In genomic region chr6:142146828-142147662, GRCh38 we compare ENCODE assay signal across 8 cellular contexts. TPM values are rescaled to one million over a fixed set of nuclear protein-coding genes. Genes with fewer than 3 reads are reported as not detected.
DNase-seq lines count a peak whose midpoint lies in the region; ATAC-seq and TF ChIP-seq lines count a peak whose summit lies in the region.

Gene NMBR (minus strand): TSS chr6:142147122. CDS start chr6:142088658, 58,464 bp downstream.
Gene VTA1 (plus strand): TSS chr6:142147263. CDS start chr6:142147288, 25 bp downstream.

- H3K4me2 ChIP-seq in skeletal muscle satellite cell (ENCODE audit: low read length): peak within 1 kb of the TSS; percentile 88

- peaks cover 6% of the 10 kb centered on the region for H3K36me3 Mint-ChIP-seq in MCF 10A (ENCODE audit: insufficient read depth, unreplicated experiment)

- no peaks in the 10 kb centered on the region for H3K9me3 Mint-ChIP-seq in MCF 10A (ENCODE audit: unreplicated experiment)

- no peaks in the 10 kb centered on the region for H3K36me3 ChIP-seq in A673 (ENCODE audit: insufficient read depth, low read length, poor library complexity, severe bottlenecking)
- H3K36me3 ChIP-seq in iPS-15b (ENCODE audit: control insufficient read depth, insufficient read depth, low read length): no peaks in the 10 kb centered on the region
- no peaks in the 10 kb centered on the region for H3K36me3 ChIP-seq in skeletal muscle satellite cell (ENCODE audit: insufficient read depth, low read length)

- peaks cover 36% of the 10 kb centered on the region for H3K4me1 Mint-ChIP-seq in MCF 10A (ENCODE audit: insufficient read depth, unreplicated experiment)

- TF ChIP-seq POLR2A in GM18526 (IDR thresholded peaks at IDR 0.05; ENCODE audit: extremely low read depth, insufficient read length): peak; percentile 88

- peak within 1 kb of the TSS; percentile 60 for H3K27ac ChIP-seq in A673 (ENCODE audit: low read depth, low read length, poor library complexity, severe bottlenecking)

- CTCF ChIA-PET in A673 (lab: Charles Lee) (interaction anchor here (0.6 kb wide), 1 partner anchor 327 kb away, joined by 4 read pairs; no protein-coding TSS in a partner anchor), MCF 10A (lab: Yijun Ruan, JAX) (interaction anchor here (0.6 to 3.4 kb wide), 21 partner anchors 9 to 1468 kb away, joined by 3 to 30 read pairs (median 4); no protein-coding TSS in a partner anchor)

- peak; percentile 99 for DNase-seq in A673 (ENCODE audit: low spot score)
- DNase-seq in NCI-H2107 treated with DMSO at 0.1 percent for 48 hours (lab: John Stamatoyannopoulos, UW; ENCODE audit: unreplicated experiment): peak; percentile 94
- DNase-seq in UCSD-AML1 (lab: John Stamatoyannopoulos, UW; ENCODE audit: unreplicated experiment): peak; percentile 96
- DNase-seq in MCF 10A (ENCODE audit: unreplicated experiment): peak; percentile 98

- H3K27me3 ChIP-seq in A673 (replicated peaks; ENCODE audit: insufficient read depth, low read depth, low read length, poor library complexity) (no peaks in the 10 kb centered on the region), iPS-15b (ENCODE audit: control insufficient read depth, insufficient read depth, low read length) (no peaks in the 10 kb centered on the region), skeletal muscle satellite cell (ENCODE audit: control insufficient read depth, insufficient read depth, low read length) (no peaks in the 10 kb centered on the region)

- intact Hi-C loops in A673 (cut with micrococcal nuclease; ENCODE audit: unreplicated experiment): loop anchor here (1.0 kb wide), 1 partner anchor 60 kb away; no protein-coding TSS in a partner anchor
- intact Hi-C loops in MCF 10A (cut with micrococcal nuclease): loop anchor here (1.0 to 5.0 kb wide), 4 partner anchors 60 to 325 kb away; no protein-coding TSS in a partner anchor

- no peaks in the 10 kb centered on the region for H3K27me3 Mint-ChIP-seq in MCF 10A (ENCODE audit: insufficient read depth, unreplicated experiment)

- peak within 1 kb of the TSS; percentile 71 for H3K4me3 ChIP-seq in A673 (ENCODE audit: low read depth, low read length, poor library complexity, severe bottlenecking)
- peak within 1 kb of the TSS; percentile 92 for H3K4me3 ChIP-seq in iPS-15b (ENCODE audit: low read depth, low read length)
- peak within 1 kb of the TSS; percentile 92 for H3K4me3 ChIP-seq in skeletal muscle satellite cell (ENCODE audit: low read length)

- H3K9me3 ChIP-seq in A673 (ENCODE audit: low read depth, low read length, poor library complexity, severe bottlenecking): no peaks in the 10 kb centered on the region
- H3K9me3 ChIP-seq in iPS-15b (ENCODE audit: control insufficient read depth, insufficient read depth, low read length): no peaks in the 10 kb centered on the region
- H3K9me3 ChIP-seq in skeletal muscle satellite cell (replicated peaks; ENCODE audit: low read length): no peaks in the 10 kb centered on the region

- peak; percentile 96 for TF ChIP-seq CTCF in A673 (conservative IDR thresholded peaks at IDR 0.05; ENCODE audit: low read depth, low read length)
- TF ChIP-seq CTCF in MCF 10A (IDR thresholded peaks at IDR 0.05; ENCODE audit: unreplicated experiment): peak; percentile 87

- H3K27ac Mint-ChIP-seq in MCF 10A (ENCODE audit: low read depth, unreplicated experiment): peak within 1 kb of the TSS; percentile 92

- peak within 1 kb of the TSS; percentile 97 for H3K4me3 Mint-ChIP-seq in MCF 10A (ENCODE audit: unreplicated experiment)

- peak; percentile 100 for ATAC-seq in HG03066 (IDR thresholded peaks at IDR 0.05; ENCODE audit: low read depth, unreplicated experiment)

- H3K4me1 ChIP-seq in A673 (ENCODE audit: insufficient read depth, low read length, poor library complexity, severe bottlenecking) (peaks cover 5% of the 10 kb centered on the region), iPS-15b (ENCODE audit: control insufficient read depth, insufficient read depth, low read length) (peaks cover 5% of the 10 kb centered on the region), skeletal muscle satellite cell (ENCODE audit: control insufficient read depth, insufficient read depth, low read length) (peaks cover 19% of the 10 kb centered on the region)

- POLR2A ChIA-PET in A673 (lab: Charles Lee; ENCODE audit: low non-redundant PET) (no interaction called here), MCF 10A (lab: Yijun Ruan, JAX) (interaction anchor here (0.6 to 2.9 kb wide), 23 partner anchors 9 to 1969 kb away, joined by 3 to 25 read pairs (median 4); partner anchors contain the start of gene ADGRG6)

- peak within 1 kb of the TSS; percentile 67 for H3K9ac ChIP-seq in iPS-15b (ENCODE audit: low read depth, low read length)
- H3K9ac ChIP-seq in skeletal muscle satellite cell (ENCODE audit: low read depth, low read length): peak within 1 kb of the TSS; percentile 94

- BruUV-seq in A673 (replicated peaks; lab: Mats Ljungman, UMichigan) (TSS peak; percentile 95), MCF 10A (replicated peaks; lab: Mats Ljungman, UMichigan) (TSS peak; percentile 54)

RNA-seq across cellular contexts. Expression of gene NMBR, which starts in this region (rescaled TPM):
- total RNA-seq in A673 (2021): not detected in 2 replicates
- not detected in 2 replicates for total RNA-seq in MCF 10A (2022)
- not detected in 2 replicates for total RNA-seq in skeletal muscle satellite cell (2012; rRNA removed)

RNA-seq across cellular contexts. Expression of gene VTA1, which starts in this region (rescaled TPM):
- total RNA-seq in A673 (2021): 72.9 and 75.4 TPM in 2 replicates
- total RNA-seq in MCF 10A (2022): 42.9 and 43.5 TPM in 2 replicates
- total RNA-seq in skeletal muscle satellite cell (2012; rRNA removed): 65.4 and 65.5 TPM in 2 replicates

Comparison
In these comparisons a context has a peak if more than half of its experiments do, and no peak if none do; other contexts are left out.
1. Peak in every context shown above with its lines: DNase-seq, ATAC-seq, H3K4me3 ChIP-seq and H3K27ac ChIP-seq.